ENCODE assay signal across 2 cellular contexts in the genomic region with DNA sequence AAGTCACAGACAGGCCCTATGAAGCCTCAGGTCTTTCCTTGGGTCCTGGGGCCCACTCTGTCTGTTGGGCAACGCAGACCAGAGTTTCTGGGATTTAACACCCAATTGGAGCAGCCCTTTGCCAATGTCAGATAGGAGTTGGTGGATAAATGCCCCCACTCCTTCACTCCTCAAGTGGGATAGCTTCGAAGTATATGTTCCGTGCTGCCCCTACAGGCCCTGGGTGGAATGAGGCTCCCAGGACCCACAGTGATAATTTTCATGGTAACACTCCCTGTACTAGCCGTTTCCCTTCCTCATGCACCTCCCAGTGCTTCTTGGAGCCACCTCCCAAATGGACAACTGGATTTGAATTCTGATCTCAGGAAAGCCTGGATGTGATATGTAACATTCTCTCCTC.
A peak's percentile ranks its signal among the peaks of the same experiment; 100 is the strongest.
TF ChIP-seq lines count a peak whose summit lies in the region.

No MANE protein-coding gene starts in this region.

TF ChIP-seq in WTC11, 78 proteins besides CTCF, POLR2A, EP300 and RAD21 (continued from another document):
- TF ChIP-seq, protein P1, sequence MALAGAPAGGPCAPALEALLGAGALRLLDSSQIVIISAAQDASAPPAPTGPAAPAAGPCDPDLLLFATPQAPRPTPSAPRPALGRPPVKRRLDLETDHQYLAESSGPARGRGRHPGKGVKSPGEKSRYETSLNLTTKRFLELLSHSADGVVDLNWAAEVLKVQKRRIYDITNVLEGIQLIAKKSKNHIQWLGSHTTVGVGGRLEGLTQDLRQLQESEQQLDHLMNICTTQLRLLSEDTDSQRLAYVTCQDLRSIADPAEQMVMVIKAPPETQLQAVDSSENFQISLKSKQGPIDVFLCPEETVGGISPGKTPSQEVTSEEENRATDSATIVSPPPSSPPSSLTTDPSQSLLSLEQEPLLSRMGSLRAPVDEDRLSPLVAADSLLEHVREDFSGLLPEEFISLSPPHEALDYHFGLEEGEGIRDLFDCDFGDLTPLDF (CRISPR knock-in tag; IDR thresholded peaks at IDR 0.05), result no peak
- no peak for TF ChIP-seq ZBTB43 (CRISPR knock-in tag; IDR thresholded peaks at IDR 0.05)

TF ChIP-seq in HepG2, 621 proteins besides CTCF, POLR2A, EP300 and RAD21 (continued from another document and continues in another):
- TF ChIP-seq GPN1 (CRISPR knock-in tag; IDR thresholded peaks at IDR 0.05; ENCODE audit: borderline replicate concordance), result no peak
- no peak for TF ChIP-seq ZNF160 (CRISPR knock-in tag; IDR thresholded peaks at IDR 0.05)
- TF ChIP-seq ZNF383 (CRISPR knock-in tag; IDR thresholded peaks at IDR 0.05; ENCODE audit: borderline replicate concordance), result no peak
- 0 out of 2 replicates have a peak, but pooled peaks have one; percentile 13 for TF ChIP-seq HOXA3 (CRISPR knock-in tag; IDR thresholded peaks at IDR 0.05)
- no peak for TF ChIP-seq PAF1 (CRISPR knock-in tag; IDR thresholded peaks at IDR 0.05)
- no peak for TF ChIP-seq MBD4 (IDR thresholded peaks at IDR 0.05; ENCODE audit: borderline replicate concordance, low read length)
- peak; percentile 93 for TF ChIP-seq XRCC5 (optimal IDR thresholded peaks at IDR 0.05; ENCODE audit: low read length)
- TF ChIP-seq ZNF883 (CRISPR knock-in tag; IDR thresholded peaks at IDR 0.05; ENCODE audit: not compliant biosample characterization), result no peak
- no peak for TF ChIP-seq DPF2 (CRISPR knock-in tag; IDR thresholded peaks at IDR 0.05; ENCODE audit: borderline replicate concordance, low read depth)
- no peak for TF ChIP-seq ZNF678 (CRISPR knock-in tag; IDR thresholded peaks at IDR 0.05)
- no peak for TF ChIP-seq ATF2 (CRISPR knock-in tag; IDR thresholded peaks at IDR 0.05)
- no peak for TF ChIP-seq SOX13 (IDR thresholded peaks at IDR 0.05)
- TF ChIP-seq SOX13 (CRISPR knock-in tag; conservative IDR thresholded peaks at IDR 0.05 in 1 of 2, IDR thresholded peaks at IDR 0.05 in 1 of 2), result peak in 1 of 2 experiments; percentile 40; a peak in 1 of 4 replicates
- 0 out of 2 replicates have a peak, but pooled peaks have one; percentile 13 for TF ChIP-seq GTF2F1 (IDR thresholded peaks at IDR 0.05; ENCODE audit: low read length)
- TF ChIP-seq ZBTB8A (CRISPR knock-in tag; IDR thresholded peaks at IDR 0.05; ENCODE audit: borderline replicate concordance, low read depth), result no peak
- no peak for TF ChIP-seq GABPA (IDR thresholded peaks at IDR 0.05; ENCODE audit: low read depth, low read length)
- no peak for TF ChIP-seq GABPA (CRISPR knock-in tag; IDR thresholded peaks at IDR 0.05; ENCODE audit: low read depth)
- TF ChIP-seq FOSL2 (CRISPR knock-in tag; IDR thresholded peaks at IDR 0.05), result peak; percentile 37; the same call in 1 of the 2 replicates
- no peak for TF ChIP-seq PHF21A (CRISPR knock-in tag; IDR thresholded peaks at IDR 0.05)
- no peak for TF ChIP-seq ZNF207 (IDR thresholded peaks at IDR 0.05; ENCODE audit: borderline replicate concordance)
- no peak for TF ChIP-seq ZZZ3 (CRISPR knock-in tag; IDR thresholded peaks at IDR 0.05; ENCODE audit: borderline replicate concordance)
- no peak for TF ChIP-seq YEATS2 (CRISPR knock-in tag; IDR thresholded peaks at IDR 0.05; ENCODE audit: borderline replicate concordance)
- no peak for TF ChIP-seq ZNF768 (CRISPR knock-in tag; IDR thresholded peaks at IDR 0.05)
- TF ChIP-seq, protein P2, sequence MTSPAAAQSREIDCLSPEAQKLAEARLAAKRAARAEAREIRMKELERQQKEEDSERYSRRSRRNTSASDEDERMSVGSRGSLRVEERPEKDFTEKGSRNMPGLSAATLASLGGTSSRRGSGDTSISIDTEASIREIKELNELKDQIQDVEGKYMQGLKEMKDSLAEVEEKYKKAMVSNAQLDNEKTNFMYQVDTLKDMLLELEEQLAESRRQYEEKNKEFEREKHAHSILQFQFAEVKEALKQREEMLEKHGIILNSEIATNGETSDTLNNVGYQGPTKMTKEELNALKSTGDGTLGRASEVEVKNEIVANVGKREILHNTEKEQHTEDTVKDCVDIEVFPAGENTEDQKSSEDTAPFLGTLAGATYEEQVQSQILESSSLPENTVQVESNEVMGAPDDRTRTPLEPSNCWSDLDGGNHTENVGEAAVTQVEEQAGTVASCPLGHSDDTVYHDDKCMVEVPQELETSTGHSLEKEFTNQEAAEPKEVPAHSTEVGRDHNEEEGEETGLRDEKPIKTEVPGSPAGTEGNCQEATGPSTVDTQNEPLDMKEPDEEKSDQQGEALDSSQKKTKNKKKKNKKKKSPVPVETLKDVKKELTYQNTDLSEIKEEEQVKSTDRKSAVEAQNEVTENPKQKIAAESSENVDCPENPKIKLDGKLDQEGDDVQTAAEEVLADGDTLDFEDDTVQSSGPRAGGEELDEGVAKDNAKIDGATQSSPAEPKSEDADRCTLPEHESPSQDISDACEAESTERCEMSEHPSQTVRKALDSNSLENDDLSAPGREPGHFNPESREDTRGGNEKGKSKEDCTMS (CRISPR knock-in tag; conservative IDR thresholded peaks at IDR 0.05), result no peak
- no peak for TF ChIP-seq NFATC3 (CRISPR knock-in tag; IDR thresholded peaks at IDR 0.05)
- TF ChIP-seq, protein P3, sequence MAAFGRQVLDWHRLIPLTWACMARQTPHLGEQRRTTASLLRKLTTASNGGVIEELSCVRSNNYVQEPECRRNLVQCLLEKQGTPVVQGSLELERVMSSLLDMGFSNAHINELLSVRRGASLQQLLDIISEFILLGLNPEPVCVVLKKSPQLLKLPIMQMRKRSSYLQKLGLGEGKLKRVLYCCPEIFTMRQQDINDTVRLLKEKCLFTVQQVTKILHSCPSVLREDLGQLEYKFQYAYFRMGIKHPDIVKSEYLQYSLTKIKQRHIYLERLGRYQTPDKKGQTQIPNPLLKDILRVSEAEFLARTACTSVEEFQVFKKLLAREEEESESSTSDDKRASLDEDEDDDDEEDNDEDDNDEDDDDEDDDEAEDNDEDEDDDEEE (CRISPR knock-in tag; IDR thresholded peaks at IDR 0.05), result no peak
- TF ChIP-seq ZNF546 (CRISPR knock-in tag; conservative IDR thresholded peaks at IDR 0.05), result no peak
- no peak for TF ChIP-seq NR1H2 (CRISPR knock-in tag; IDR thresholded peaks at IDR 0.05; ENCODE audit: borderline replicate concordance, low read depth)
- no peak for TF ChIP-seq ZMYM3 (CRISPR knock-in tag; IDR thresholded peaks at IDR 0.05)
- TF ChIP-seq ZNF777 (CRISPR knock-in tag; IDR thresholded peaks at IDR 0.05), result no peak
- TF ChIP-seq KDM1A (CRISPR knock-in tag; IDR thresholded peaks at IDR 0.05), result no peak
- TF ChIP-seq ZNF230 (CRISPR knock-in tag; IDR thresholded peaks at IDR 0.05), result no peak
- peak in 1 of 2 experiments; percentile 48; a peak in 1 of 4 replicates for TF ChIP-seq HMGXB4 (CRISPR knock-in tag; IDR thresholded peaks at IDR 0.05; ENCODE audit: borderline replicate concordance in 1 of 2, low read depth in 1 of 2)
- TF ChIP-seq RFXAP (CRISPR knock-in tag; IDR thresholded peaks at IDR 0.05; ENCODE audit: borderline replicate concordance), result no peak
- no peak for TF ChIP-seq HOXD1 (CRISPR knock-in tag; IDR thresholded peaks at IDR 0.05)
- TF ChIP-seq TFAP4 (IDR thresholded peaks at IDR 0.05; ENCODE audit: borderline replicate concordance, low read depth), result no peak
- TF ChIP-seq ZNF331 (CRISPR knock-in tag; IDR thresholded peaks at IDR 0.05), result peak; percentile 32; the same call in 1 of the 2 replicates
- TF ChIP-seq ZMYM4 (CRISPR knock-in tag; IDR thresholded peaks at IDR 0.05), result peak; percentile 52; the same call in 1 of the 2 replicates
- no peak for TF ChIP-seq HMGA1 (CRISPR knock-in tag; conservative IDR thresholded peaks at IDR 0.05)
- TF ChIP-seq MED13 (CRISPR knock-in tag; IDR thresholded peaks at IDR 0.05), result no peak
- TF ChIP-seq GZF1 (CRISPR knock-in tag; IDR thresholded peaks at IDR 0.05), result no peak
- no peak for TF ChIP-seq ZHX1 (CRISPR knock-in tag; IDR thresholded peaks at IDR 0.05; ENCODE audit: low read depth)
- TF ChIP-seq CEBPG (CRISPR knock-in tag; IDR thresholded peaks at IDR 0.05), result no peak
- no peak for TF ChIP-seq REL (CRISPR knock-in tag; conservative IDR thresholded peaks at IDR 0.05)
- no peak for TF ChIP-seq RBAK (CRISPR knock-in tag; IDR thresholded peaks at IDR 0.05)
- peak; percentile 32; the same call in 1 of the 2 replicates for TF ChIP-seq NFE2L2 (IDR thresholded peaks at IDR 0.05; ENCODE audit: low read length)
- TF ChIP-seq CSRNP1 (CRISPR knock-in tag; IDR thresholded peaks at IDR 0.05), result no peak
- TF ChIP-seq CREB1 (IDR thresholded peaks at IDR 0.05), result no peak
- TF ChIP-seq CREB1 (CRISPR knock-in tag; IDR thresholded peaks at IDR 0.05), result no peak
- TF ChIP-seq ZFP37 (CRISPR knock-in tag; IDR thresholded peaks at IDR 0.05; ENCODE audit: borderline replicate concordance), result no peak
- TF ChIP-seq KDM4B (CRISPR knock-in tag; IDR thresholded peaks at IDR 0.05), result 0 out of 2 replicates have a peak, but pooled peaks have one; percentile 40
- TF ChIP-seq ZNF577 (CRISPR knock-in tag; IDR thresholded peaks at IDR 0.05; ENCODE audit: borderline replicate concordance, low read depth), result no peak
- 0 out of 2 replicates have a peak, but pooled peaks have one; percentile 21 for TF ChIP-seq MED1 (CRISPR knock-in tag; IDR thresholded peaks at IDR 0.05)
